In genomic region chr3:182626484-182627467, GRCh38 we compare ENCODE assay signal across 1 cellular context.
TF ChIP-seq lines count a peak whose summit lies in the region.

No MANE protein-coding gene starts in this region.

TF ChIP-seq in GM12878, 131 proteins besides CTCF, POLR2A, EP300 and RAD21:
- TF ChIP-seq NBN (IDR thresholded peaks at IDR 0.05) (no peak), PKNOX1 (IDR thresholded peaks at IDR 0.05) (peak; percentile 61; the same call in 1 of the 2 replicates)
